ENCODE assay signal across 6 cellular contexts in genomic region chr1:149887196-149887455, GRCh38. TPM values are rescaled to one million over a fixed set of nuclear protein-coding genes. Genes with fewer than 3 reads are reported as not detected.
DNase-seq lines count a peak whose midpoint lies in the region; ATAC-seq and TF ChIP-seq lines count a peak whose summit lies in the region.
"Not testable (repeated sequence)": the region's sequence is repeated elsewhere in the genome, so short reads cannot be mapped to it uniquely, and the experiment has no call there.

No MANE protein-coding gene starts in this region.

- not testable (repeated sequence) for DNase-seq in GM06990 (ENCODE audit: extremely low read depth, insufficient read length); astrocyte of the cerebellum (ENCODE audit: low read depth); foreskin keratinocyte

- H3K9ac ChIP-seq in muscle layer of colon (ENCODE audit: low read length), result peak overlapping the region; percentile 87

- not testable (repeated sequence) for H3K4me1 ChIP-seq in foreskin keratinocyte
- H3K4me1 ChIP-seq in muscle layer of colon (ENCODE audit: insufficient read depth, low read length), result peaks cover 15% of the 10 kb centered on the region
- H3K4me1 ChIP-seq in thymus (ENCODE audit: control insufficient read depth, insufficient read depth, low read length), result peaks cover 15% of the 10 kb centered on the region

- H3K36me3 ChIP-seq in GM06990 (ENCODE audit: control insufficient read depth, insufficient read depth, low read length); KOPT-K1 (ENCODE audit: insufficient read depth, low read length); muscle layer of colon (ENCODE audit: insufficient read depth, low read length); thymus (ENCODE audit: control insufficient read depth, insufficient read depth): not testable (repeated sequence)

- ATAC-seq in foreskin keratinocyte, result not testable (repeated sequence)

- not testable (repeated sequence) for H3K9me3 ChIP-seq in KOPT-K1 (ENCODE audit: insufficient read depth, low read length, poor library complexity, severe bottlenecking); muscle layer of colon (ENCODE audit: low read length); thymus (ENCODE audit: control insufficient read depth)

- H3K4me3 ChIP-seq in GM06990 (replicated peaks; ENCODE audit: low read depth, low read length), result peak overlapping the region; percentile 75
- H3K4me3 ChIP-seq in astrocyte of the cerebellum (ENCODE audit: low read depth, low read length), result peak overlapping the region; percentile 51
- H3K4me3 ChIP-seq in muscle layer of colon (ENCODE audit: low read depth in 1 of 2, low read length in 2 of 2), result peak overlapping the region; percentile 67 to 95
- peak overlapping the region; percentile 71 for H3K4me3 ChIP-seq in thymus (ENCODE audit: low read length)

- H3K27ac ChIP-seq in KOPT-K1 (ENCODE audit: low read depth, low read length, poor library complexity, severe bottlenecking) (peak overlapping the region; percentile 86), foreskin keratinocyte (peak overlapping the region; percentile 86), muscle layer of colon (ENCODE audit: low read depth, low read length) (peak overlapping the region; percentile 98), thymus (ENCODE audit: low read depth) (peak overlapping the region; percentile 100)

- H3K27me3 ChIP-seq in GM06990 (replicated peaks; ENCODE audit: control insufficient read depth, insufficient read depth, low read length); foreskin keratinocyte; muscle layer of colon (ENCODE audit: control insufficient read depth in 1 of 2, insufficient read depth in 2 of 2, low read length in 2 of 2); thymus (ENCODE audit: control insufficient read depth, insufficient read depth): not testable (repeated sequence)

- in situ Hi-C loops in astrocyte of the cerebellum (cut with HindIII; ENCODE audit: low sequenced_read_pairs), result not testable (repeated sequence)

- WGBS in thymus, result under 1% methylated on average over 12 of the region's 13 CpGs

- TF ChIP-seq CTCF in GM06990 (IDR thresholded peaks at IDR 0.05; ENCODE audit: insufficient read depth, low read length, poor library complexity, severe bottlenecking); astrocyte of the cerebellum (IDR thresholded peaks at IDR 0.05; ENCODE audit: low read depth, low read length, missing control alignments); foreskin keratinocyte (conservative IDR thresholded peaks at IDR 0.05): not testable (repeated sequence)

RNA-seq across cellular contexts. Expression of gene BOLA1, which starts 12.2 kb away (rescaled TPM):
- 16.6 and 18.2 TPM in 2 replicates for total RNA-seq in foreskin keratinocyte
- 23.5 and 25.8 TPM in 2 replicates for polyA plus RNA-seq in foreskin keratinocyte
- 44.7 TPM for polyA plus RNA-seq in thymus

RNA-seq across cellular contexts. Expression of gene SV2A, which starts 30.5 kb away (rescaled TPM):
- 3.4 and 6.5 TPM in 2 replicates for total RNA-seq in foreskin keratinocyte
- polyA plus RNA-seq in foreskin keratinocyte (2.1 and 3.8 TPM in 2 replicates), thymus (2.0 TPM)

RNA-seq across cellular contexts. Expression of gene SF3B4, which starts 40.5 kb away (rescaled TPM):
- total RNA-seq in foreskin keratinocyte, result 53.7 and 54.5 TPM in 2 replicates
- polyA plus RNA-seq in foreskin keratinocyte (99.7 and 105 TPM in 2 replicates), thymus (28.6 TPM)

RNA-seq across cellular contexts. Expression of gene MTMR11, which starts 49.6 kb away (rescaled TPM):
- total RNA-seq in foreskin keratinocyte, result 10.9 and 12.5 TPM in 2 replicates
- polyA plus RNA-seq in foreskin keratinocyte (8.4 and 8.6 TPM in 2 replicates), thymus (2.7 TPM)
